ENCODE assay signal across 28 cellular contexts in the genomic region with DNA sequence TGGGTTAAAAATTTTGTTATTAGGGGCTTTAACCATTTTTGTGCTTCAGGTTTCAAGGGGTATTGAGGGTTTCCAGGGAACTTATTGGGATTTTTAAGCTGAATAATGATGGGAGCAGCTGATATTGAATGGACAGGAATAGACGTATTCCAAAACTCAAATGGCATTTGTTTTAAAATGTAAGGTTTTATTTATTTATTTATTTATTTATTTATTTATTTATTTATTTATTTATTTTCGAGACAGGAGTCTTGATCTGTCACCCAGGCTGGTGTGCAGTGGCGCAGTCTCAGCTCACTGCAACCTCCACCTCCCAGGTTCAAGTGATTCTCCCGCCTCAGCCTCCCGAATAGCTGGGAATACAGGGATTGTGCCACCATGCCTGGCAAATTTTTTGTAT.
"Had no signal": no experiment of that assay in that cellular context is flagged by ENCODE, and none has a peak within 500 bp of the region (broad histone marks: within the 10 kb centered on the region; RNA-seq: fewer than 3 reads in every experiment).

No MANE protein-coding gene starts in this region.

- H3K9me3 ChIP-seq: colonic mucosa, esophagus muscularis mucosa, esophagus squamous epithelium, gastrocnemius medialis, gastroesophageal sphincter, heart left ventricle had no signal

- FAIRE-seq: colon, endometrium, endothelial cell of umbilical vein, frontal cortex had no signal

- H3K4me3 ChIP-seq: colonic mucosa, coronary artery, dorsolateral prefrontal cortex, esophagus muscularis mucosa, esophagus squamous epithelium, gastrocnemius medialis, gastroesophageal sphincter, heart left ventricle, heart right ventricle had no signal

- DNase-seq: colonic mucosa; cortex of kidney; dermis blood vessel endothelial cell; dorsolateral prefrontal cortex; effector CD4-positive, alpha-beta T cell; effector CD8-positive, alpha-beta T cell; effector memory CD4-positive, alpha-beta T cell; effector memory CD8-positive, alpha-beta T cell; endodermal cell; erythroblast; esophagus squamous epithelium; foreskin fibroblast; foreskin keratinocyte; foreskin melanocyte; gastrocnemius medialis; glutamatergic neuron; head of caudate nucleus; heart left ventricle; heart right ventricle had no signal

- ATAC-seq: effector memory CD8-positive, alpha-beta T cell; esophagus mucosa; foreskin keratinocyte; gastrocnemius medialis; gastroesophageal sphincter; heart left ventricle; heart right ventricle had no signal

- H3K36me3 ChIP-seq: colonic mucosa, esophagus muscularis mucosa, esophagus squamous epithelium, gastrocnemius medialis, gastroesophageal sphincter, heart left ventricle, heart right ventricle had no signal

- H3K27ac ChIP-seq: colonic mucosa, coronary artery, dorsolateral prefrontal cortex, epithelial cell of prostate, esophagus muscularis mucosa, esophagus squamous epithelium, foreskin keratinocyte, gastrocnemius medialis, gastroesophageal sphincter, heart left ventricle, heart right ventricle had no signal

- H3K4me1 ChIP-seq: colonic mucosa, esophagus muscularis mucosa, esophagus squamous epithelium, gastroesophageal sphincter had no signal

- H3K27me3 ChIP-seq: colonic mucosa, dorsolateral prefrontal cortex, esophagus muscularis mucosa, esophagus squamous epithelium, foreskin keratinocyte, gastrocnemius medialis, gastroesophageal sphincter, heart left ventricle, heart right ventricle had no signal
